ENCODE assay signal across 22 cellular contexts in the genomic region with DNA sequence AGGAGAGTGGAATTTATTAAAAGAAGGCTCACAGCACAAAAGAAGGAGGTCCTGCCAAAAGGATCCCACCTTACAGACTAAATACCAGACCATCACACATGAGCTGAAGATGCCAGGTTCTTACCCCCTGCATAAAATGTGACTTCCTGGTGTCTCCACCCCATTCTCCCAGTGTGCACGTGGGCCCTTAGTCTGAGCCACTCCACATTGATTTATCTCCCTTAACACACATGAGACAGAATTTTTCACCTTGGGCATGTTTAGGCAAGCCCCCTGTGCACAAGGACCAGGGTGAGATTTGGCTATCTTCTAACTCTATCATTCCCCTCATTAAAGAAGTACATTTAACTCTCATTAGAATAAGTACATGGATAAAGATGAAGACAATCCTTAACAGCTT.
A peak's percentile ranks its signal among the peaks of the same experiment; 100 is the strongest.
DNase-seq lines count a peak whose midpoint lies in the region; ATAC-seq, FAIRE-seq and TF ChIP-seq lines count a peak whose summit lies in the region.
"Had no signal": no experiment of that assay in that cellular context is flagged by ENCODE, and none has a peak within 500 bp of the region (broad histone marks: within the 10 kb centered on the region; RNA-seq: fewer than 3 reads in every experiment).

No MANE protein-coding gene starts in this region.

- H3K27me3 ChIP-seq in GM23338 (ENCODE audit: insufficient read depth) (no peaks in the 10 kb centered on the region), OCI-LY3 (ENCODE audit: low read depth, low read length) (no peaks in the 10 kb centered on the region), mammary epithelial cell (ENCODE audit: insufficient read depth, low read length) (no peaks in the 10 kb centered on the region), keratinocyte (ENCODE audit: control insufficient read depth, extremely low read depth, insufficient read depth, low read length) (no peaks in the 10 kb centered on the region), Caco-2 (replicated peaks; ENCODE audit: control insufficient read depth, insufficient read depth, low read length) (no peaks in the 10 kb centered on the region)
- H3K27me3 ChIP-seq: BE2C had no signal

- H3K4me1 ChIP-seq in GM23338 (ENCODE audit: insufficient read depth) (no peaks in the 10 kb centered on the region), OCI-LY3 (ENCODE audit: low read length) (no peaks in the 10 kb centered on the region), mammary epithelial cell (ENCODE audit: insufficient read depth, low read length) (peaks cover 13% of the 10 kb centered on the region), keratinocyte (ENCODE audit: control insufficient read depth, extremely low read depth, insufficient read depth, low read length) (peaks cover 7% of the 10 kb centered on the region), Caco-2 (no peaks in the 10 kb centered on the region)
- H3K4me1 ChIP-seq: BE2C had no signal

- intact Hi-C loops in mammary epithelial cell (cut with micrococcal nuclease): no loop called here
- intact Hi-C loops in Caco-2 (cut with micrococcal nuclease; ENCODE audit: unreplicated experiment): no loop called here

- FAIRE-seq in keratinocyte (lab: Jason Lieb, UNC): no peak
- FAIRE-seq: A204.1, D721Med, G401.6, GM12891 had no signal

- BruUV-seq in mammary epithelial cell (replicated peaks; lab: Mats Ljungman, UMichigan): no TSS peak
- no TSS peak for BruUV-seq in Caco-2 (replicated peaks; lab: Mats Ljungman, UMichigan)

- H3K4me3 Mint-ChIP-seq in GM23338 (no peak overlapping the region), Caco-2 (ENCODE audit: unreplicated experiment) (no peak overlapping the region)
- H3K4me3 Mint-ChIP-seq: CD4-positive, CD25-positive, alpha-beta regulatory T cell; CD8-positive, alpha-beta memory T cell; HFFc6 had no signal

- 40% methylated on average over 1 of the region's 1 CpG for WGBS in mammary epithelial cell (ENCODE audit: low coverage, missing lambda C conversion rate)

- H3K27ac ChIP-seq in GM23338 (ENCODE audit: low read depth) (no peak overlapping the region), OCI-LY3 (ENCODE audit: low read length) (no peak overlapping the region), mammary epithelial cell (ENCODE audit: insufficient read depth, low read depth, low read length) (no peak overlapping the region), keratinocyte (ENCODE audit: control insufficient read depth, insufficient read depth, low read length) (peak overlapping the region; percentile 14)

- POLR2A ChIA-PET in Caco-2 (lab: Charles Lee): no interaction called here

- no peaks in the 10 kb centered on the region for H3F3A ChIP-seq in GM23338 (replicated peaks; ENCODE audit: low read depth)

- H2AFZ ChIP-seq in GM23338 (peak overlapping the region; percentile 47; the same call in 1 of the 2 replicates), OCI-LY3 (ENCODE audit: low read depth, low read length) (0 out of 2 replicates have a peak overlapping the region, but pooled peaks have one; percentile 21), mammary epithelial cell (ENCODE audit: low read depth, low read length) (peak overlapping the region; percentile 60), keratinocyte (ENCODE audit: control insufficient read depth, low read length) (peak overlapping the region; percentile 33)

- no peak overlapping the region for H3K4me3 ChIP-seq in GM23338
- H3K4me3 ChIP-seq in OCI-LY3 (ENCODE audit: low read length): no peak overlapping the region
- H3K4me3 ChIP-seq in mammary epithelial cell (replicated peaks in 1 of 3; ENCODE audit: insufficient read depth in 1 of 3, low read depth in 2 of 3, low read length in 3 of 3): no peak overlapping the region
- no peak overlapping the region for H3K4me3 ChIP-seq in keratinocyte (ENCODE audit: control insufficient read depth in 2 of 3, extremely low read depth in 1 of 3, insufficient read depth in 2 of 3, low read depth in 1 of 3, low read length in 3 of 3)
- no peak overlapping the region for H3K4me3 ChIP-seq in Caco-2 (ENCODE audit: low read depth, low read length)

- dilution Hi-C loops in mammary epithelial cell (cut with HindIII; ENCODE audit: low sequenced_read_pairs): no loop called here
- dilution Hi-C loops in keratinocyte (cut with MboI; ENCODE audit: extremely low pct_ligation_motif_present, low sequenced_read_pairs): no loop called here

- H3K9me2 ChIP-seq in GM23338 (ENCODE audit: insufficient read depth): peaks cover 16% of the 10 kb centered on the region

- no peaks in the 10 kb centered on the region for H3K9me1 ChIP-seq in keratinocyte (ENCODE audit: control insufficient read depth, extremely low read depth, insufficient read depth, low read length)

- CTCF ChIA-PET in mammary epithelial cell (lab: Charles Lee; ENCODE audit: low non-redundant PET) (no interaction called here), Caco-2 (lab: Charles Lee) (no interaction called here)

- H3K27ac Mint-ChIP-seq in GM23338: no peak overlapping the region
- no peak overlapping the region for H3K27ac Mint-ChIP-seq in Caco-2 (ENCODE audit: unreplicated experiment)
- H3K27ac Mint-ChIP-seq: CD4-positive, CD25-positive, alpha-beta regulatory T cell; CD8-positive, alpha-beta memory T cell; HFFc6 had no signal

- H3K9ac ChIP-seq in OCI-LY3 (ENCODE audit: low read length): no peak overlapping the region
- H3K9ac ChIP-seq in mammary epithelial cell (ENCODE audit: insufficient read depth, low read length): no peak overlapping the region
- no peak overlapping the region for H3K9ac ChIP-seq in keratinocyte (ENCODE audit: control insufficient read depth, extremely low read depth, insufficient read depth, low read length)

- H3K9me3 Mint-ChIP-seq in GM23338 (peaks cover 52% of the 10 kb centered on the region), Caco-2 (ENCODE audit: unreplicated experiment) (peaks cover 20% of the 10 kb centered on the region)

- DNase-seq in GM23338 (ENCODE audit: low spot score) (no peak), mammary epithelial cell (no peak), keratinocyte (ENCODE audit: low read depth, low spot score) (no peak), Caco-2 (no peak), cerebellar cortex (ENCODE audit: low spot score) (no peak)
- DNase-seq: ACHN; BE2C; C1 segment of cervical spinal cord; CD4-positive, CD25-positive, alpha-beta regulatory T cell; CD8-positive, alpha-beta memory T cell; COR-L47; GOT3; H7 had no signal

- in situ Hi-C loops in mammary epithelial cell (cut with MboI; ENCODE audit: low sequenced_read_pairs in 2 of 2): no loop called here

- no peaks in the 10 kb centered on the region for H3K36me3 ChIP-seq in GM23338 (ENCODE audit: insufficient read depth)
- H3K36me3 ChIP-seq in OCI-LY3 (replicated peaks; ENCODE audit: low read depth, low read length): peaks cover 4% of the 10 kb centered on the region
- no peaks in the 10 kb centered on the region for H3K36me3 ChIP-seq in mammary epithelial cell (ENCODE audit: insufficient read depth, low read length)
- H3K36me3 ChIP-seq in keratinocyte (ENCODE audit: control insufficient read depth in 2 of 2, extremely low read depth in 1 of 2, insufficient read depth in 2 of 2, low read length in 2 of 2): no peaks in the 10 kb centered on the region
- no peaks in the 10 kb centered on the region for H3K36me3 ChIP-seq in Caco-2 (ENCODE audit: control insufficient read depth, insufficient read depth, low read length)
- H3K36me3 ChIP-seq: BE2C had no signal

- H3K79me2 ChIP-seq in GM23338 (replicated peaks; ENCODE audit: insufficient read depth) (no peaks in the 10 kb centered on the region), OCI-LY3 (ENCODE audit: low read length) (no peaks in the 10 kb centered on the region), mammary epithelial cell (ENCODE audit: insufficient read depth, low read length) (no peaks in the 10 kb centered on the region), keratinocyte (ENCODE audit: control insufficient read depth, insufficient read depth, low read length) (no peaks in the 10 kb centered on the region)

- peaks cover 6% of the 10 kb centered on the region; the same call in 1 of the 2 replicates for H3K9me3 ChIP-seq in OCI-LY3 (ENCODE audit: insufficient read depth, low read length)
- H3K9me3 ChIP-seq in mammary epithelial cell (replicated peaks; ENCODE audit: insufficient read depth, low read length): no peaks in the 10 kb centered on the region
- no peaks in the 10 kb centered on the region for H3K9me3 ChIP-seq in keratinocyte (ENCODE audit: control insufficient read depth, low read depth, low read length)
- no peaks in the 10 kb centered on the region for H3K9me3 ChIP-seq in Caco-2

- TF ChIP-seq CTCF in GM23338 (conservative IDR thresholded peaks at IDR 0.05; ENCODE audit: low read depth in 2 of 2) (no peak), OCI-LY3 (IDR thresholded peaks at IDR 0.05; ENCODE audit: low read depth, low read length) (no peak), mammary epithelial cell (conservative IDR thresholded peaks at IDR 0.05 in 1 of 2, IDR thresholded peaks at IDR 0.05 in 1 of 2; ENCODE audit: extremely low read depth in 1 of 2, insufficient read depth in 1 of 2, low read depth in 1 of 2, low read length in 2 of 2) (no peak), keratinocyte (optimal IDR thresholded peaks at IDR 0.05 in 1 of 3, IDR thresholded peaks at IDR 0.05 in 1 of 3, conservative IDR thresholded peaks at IDR 0.05 in 1 of 3; ENCODE audit: extremely low read depth in 1 of 3, insufficient read depth in 2 of 3, low read length in 3 of 3) (no peak), Caco-2 (IDR thresholded peaks at IDR 0.05; ENCODE audit: insufficient read depth in 1 of 2, low read depth in 1 of 2, low read length in 1 of 2, severe bottlenecking in 1 of 2, unreplicated experiment in 1 of 2) (no peak)

- no peaks in the 10 kb centered on the region for H4K20me1 ChIP-seq in GM23338 (replicated peaks; ENCODE audit: insufficient read depth)
- no peaks in the 10 kb centered on the region for H4K20me1 ChIP-seq in OCI-LY3 (ENCODE audit: insufficient read depth, low read length)
- H4K20me1 ChIP-seq in mammary epithelial cell (ENCODE audit: insufficient read depth, low read length): no peaks in the 10 kb centered on the region
- H4K20me1 ChIP-seq in keratinocyte (ENCODE audit: control insufficient read depth, extremely low read depth, insufficient read depth, low read length): no peaks in the 10 kb centered on the region

- H3K27me3 Mint-ChIP-seq in GM23338 (ENCODE audit: insufficient read depth, low read depth, poor library complexity): peaks cover 2% of the 10 kb centered on the region
- no peaks in the 10 kb centered on the region for H3K27me3 Mint-ChIP-seq in Caco-2 (ENCODE audit: insufficient read depth, unreplicated experiment)
- H3K27me3 Mint-ChIP-seq: CD4-positive, CD25-positive, alpha-beta regulatory T cell; CD8-positive, alpha-beta memory T cell had no signal

- H3K36me3 Mint-ChIP-seq in GM23338 (ENCODE audit: low read depth) (peaks cover 54% of the 10 kb centered on the region), Caco-2 (ENCODE audit: insufficient read depth, unreplicated experiment) (no peaks in the 10 kb centered on the region)
- H3K36me3 Mint-ChIP-seq: CD4-positive, CD25-positive, alpha-beta regulatory T cell; CD8-positive, alpha-beta memory T cell had no signal

- H3K4me1 Mint-ChIP-seq in GM23338 (no peaks in the 10 kb centered on the region), Caco-2 (ENCODE audit: low read depth, unreplicated experiment) (no peaks in the 10 kb centered on the region)
- H3K4me1 Mint-ChIP-seq: CD4-positive, CD25-positive, alpha-beta regulatory T cell; CD8-positive, alpha-beta memory T cell had no signal

- H3K4me2 ChIP-seq in GM23338: no peak overlapping the region
- H3K4me2 ChIP-seq in OCI-LY3 (ENCODE audit: low read length): no peak overlapping the region
- H3K4me2 ChIP-seq in mammary epithelial cell (ENCODE audit: insufficient read depth, low read depth, low read length): peak overlapping the region; percentile 18
- H3K4me2 ChIP-seq in keratinocyte (ENCODE audit: control insufficient read depth, extremely low read depth, insufficient read depth, low read depth, low read length): peak overlapping the region; percentile 32

- ATAC-seq in GM23338: no peak
- no peak for ATAC-seq in GM19463 (IDR thresholded peaks at IDR 0.05; ENCODE audit: unreplicated experiment)
- ATAC-seq in HG02973 (IDR thresholded peaks at IDR 0.05; ENCODE audit: unreplicated experiment): no peak
- ATAC-seq: HCT116 had no signal

Comparison
In these comparisons a context has a peak if more than half of its experiments do, and no peak if none do; other contexts are left out.
1. H3K4me2 ChIP-seq: peak in mammary epithelial cell (single experiment) and keratinocyte (single experiment); none in GM23338 (single experiment) and OCI-LY3 (single experiment).
2. Peak in every context shown above with its lines, with median percentiles within 50 percentile points of each other: H2AFZ ChIP-seq.